ENCODE assay signal across 8 cellular contexts in genomic region chr22:37930270-37930951, GRCh38. TPM values are rescaled to one million over a fixed set of nuclear protein-coding genes. Genes with fewer than 3 reads are reported as not detected.
DNase-seq lines count a peak whose midpoint lies in the region; ATAC-seq and TF ChIP-seq lines count a peak whose summit lies in the region.

No MANE protein-coding gene starts in this region.

- H3K27me3 Mint-ChIP-seq in Caco-2 (ENCODE audit: insufficient read depth, unreplicated experiment): no peaks in the 10 kb centered on the region
- H3K27me3 Mint-ChIP-seq in central memory CD8-positive, alpha-beta T cell: no peaks in the 10 kb centered on the region
- no peaks in the 10 kb centered on the region for H3K27me3 Mint-ChIP-seq in nephron progenitor cell (ENCODE audit: low read depth, poor library complexity)

- peaks cover 8% of the 10 kb centered on the region for H3K4me1 Mint-ChIP-seq in Caco-2 (ENCODE audit: low read depth, unreplicated experiment)
- peaks cover 16% of the 10 kb centered on the region for H3K4me1 Mint-ChIP-seq in central memory CD8-positive, alpha-beta T cell
- H3K4me1 Mint-ChIP-seq in nephron progenitor cell: peaks cover 10% of the 10 kb centered on the region

- no TSS peak for BruUV-seq in Caco-2 (replicated peaks; lab: Mats Ljungman, UMichigan)

- no peaks in the 10 kb centered on the region for H3K9me3 ChIP-seq in Caco-2

- no peak overlapping the region for H3K27ac Mint-ChIP-seq in Caco-2 (ENCODE audit: unreplicated experiment)
- H3K27ac Mint-ChIP-seq in central memory CD8-positive, alpha-beta T cell (ENCODE audit: low read depth): peak overlapping the region; percentile 6
- no peak overlapping the region for H3K27ac Mint-ChIP-seq in nephron progenitor cell

- H3K36me3 ChIP-seq in Caco-2 (ENCODE audit: control insufficient read depth, insufficient read depth, low read length): no peaks in the 10 kb centered on the region

- DNase-seq in Caco-2 (peak in 1 of 2 experiments; percentile 41), HUDEP-2 (lab: John Stamatoyannopoulos, UW; ENCODE audit: unreplicated experiment in 76 of 76) (peak in 40 of 76 experiments; percentile 13 to 63 (median 37)), nephron progenitor cell (no peak), NCI-H1694 treated with DMSO at 0.1 percent for 48 hours (lab: John Stamatoyannopoulos, UW) (no peak)
- DNase-seq in central memory CD8-positive, alpha-beta T cell (ENCODE audit: low spot score in 2 of 2): no peak
- DNase-seq in activated T-cell treated with anti-CD3 and anti-CD28 coated beads, Interleukin-2, amount 50 U/mL, for 1 hour: no peak
- DNase-seq in activated CD8-positive, alpha-beta memory T cell treated with anti-CD3 and anti-CD28 coated beads for 24 hours: no peak

- H3K9me3 Mint-ChIP-seq in Caco-2 (ENCODE audit: unreplicated experiment) (no peaks in the 10 kb centered on the region), nephron progenitor cell (no peaks in the 10 kb centered on the region)
- no peaks in the 10 kb centered on the region for H3K9me3 Mint-ChIP-seq in central memory CD8-positive, alpha-beta T cell

- CTCF ChIA-PET in Caco-2 (lab: Charles Lee): interaction anchor here (0.5 to 1.7 kb wide), 2 partner anchors 17 to 43 kb away, joined by 5 read pairs; no protein-coding TSS in a partner anchor

- no peaks in the 10 kb centered on the region for H3K4me1 ChIP-seq in Caco-2

- POLR2A ChIA-PET in Caco-2 (lab: Charles Lee): no interaction called here

- no peak overlapping the region for H3K4me3 ChIP-seq in Caco-2 (ENCODE audit: low read depth, low read length)

- intact Hi-C loops in Caco-2 (cut with micrococcal nuclease; ENCODE audit: unreplicated experiment): loop anchor here (5.0 kb wide), 1 partner anchor 37 kb away; no protein-coding TSS in a partner anchor

- H3K4me3 Mint-ChIP-seq in Caco-2 (ENCODE audit: unreplicated experiment) (no peak overlapping the region), nephron progenitor cell (no peak overlapping the region)
- no peak overlapping the region for H3K4me3 Mint-ChIP-seq in central memory CD8-positive, alpha-beta T cell

- peaks cover 30% of the 10 kb centered on the region for H3K36me3 Mint-ChIP-seq in Caco-2 (ENCODE audit: insufficient read depth, unreplicated experiment)
- H3K36me3 Mint-ChIP-seq in central memory CD8-positive, alpha-beta T cell (ENCODE audit: insufficient read depth): peaks cover 14% of the 10 kb centered on the region
- H3K36me3 Mint-ChIP-seq in nephron progenitor cell (ENCODE audit: low read depth): peaks cover 17% of the 10 kb centered on the region

- no peaks in the 10 kb centered on the region for H3K27me3 ChIP-seq in Caco-2 (replicated peaks; ENCODE audit: control insufficient read depth, insufficient read depth, low read length)

- TF ChIP-seq CTCF in Caco-2 (IDR thresholded peaks at IDR 0.05; ENCODE audit: insufficient read depth in 1 of 2, low read depth in 1 of 2, low read length in 1 of 2, severe bottlenecking in 1 of 2, unreplicated experiment in 1 of 2): peak; percentile 28 to 37
- peak; percentile 24 for TF ChIP-seq CTCF in nephron progenitor cell (IDR thresholded peaks at IDR 0.05)

- no peak for ATAC-seq in central memory CD8-positive, alpha-beta T cell (replicated peaks; ENCODE audit: extremely low read depth, poor library complexity, severe bottlenecking)
- no peak for ATAC-seq in GM18873 (IDR thresholded peaks at IDR 0.05; ENCODE audit: low FRiP score, unreplicated experiment)

RNA-seq across cellular contexts. Expression of gene C22orf23, which starts 23.0 kb away (rescaled TPM):
- not detected in 2 replicates for total RNA-seq in Caco-2 (2022)

RNA-seq across cellular contexts. Expression of gene POLR2F, which starts 23.1 kb away (rescaled TPM):
- 116 and 122 TPM in 2 replicates for total RNA-seq in Caco-2 (2022)

RNA-seq across cellular contexts. Expression of gene MICALL1, which starts 24.3 kb away (rescaled TPM):
- total RNA-seq in Caco-2 (2022): 43.5 and 46.7 TPM in 2 replicates

RNA-seq across cellular contexts. Expression of gene SOX10, which starts 53.9 kb away (rescaled TPM):
- total RNA-seq in Caco-2 (2022): not detected in 2 replicates

Comparison
In these comparisons a context has a peak if more than half of its experiments do, and no peak if none do; other contexts are left out.
1. DNase-seq: peak in HUDEP-2 (40 of 76); none in central memory CD8-positive, alpha-beta T cell (0 of 2), nephron progenitor cell (single experiment), NCI-H1694 treated with DMSO at 0.1 percent for 48 hours (single experiment), activated T-cell treated with anti-CD3 and anti-CD28 coated beads, Interleukin-2, amount 50 U/mL, for 1 hour (single experiment) and activated CD8-positive, alpha-beta memory T cell treated with anti-CD3 and anti-CD28 coated beads for 24 hours (single experiment).